Comparison of ENCODE assay signal across 2 cellular contexts in the genomic region with DNA sequence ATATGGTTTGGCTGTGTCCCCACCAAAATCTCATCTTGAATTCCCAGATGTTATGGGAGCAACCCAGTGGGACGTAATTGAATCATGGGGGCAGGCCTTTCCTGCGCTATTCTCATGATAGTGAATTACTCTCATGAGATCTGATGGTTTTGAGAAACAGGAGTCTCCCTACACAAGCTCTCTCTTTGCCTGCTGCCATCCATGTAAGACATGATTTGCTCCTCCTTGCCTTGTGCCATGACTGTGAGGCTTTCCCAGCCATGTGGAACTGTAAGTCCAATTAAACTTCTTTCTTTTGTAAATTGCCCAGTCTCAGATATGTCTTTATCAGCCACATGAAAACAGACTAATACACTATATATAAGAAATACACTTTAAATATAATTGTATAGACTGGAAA.
TF ChIP-seq lines count a peak whose summit lies in the region.

No MANE protein-coding gene starts in this region.

TF ChIP-seq in K562, 482 proteins besides CTCF, POLR2A, EP300 and RAD21:
- TF ChIP-seq ZNF431 (CRISPR knock-in tag; IDR thresholded peaks at IDR 0.05): peak; percentile 89

TF ChIP-seq in HepG2, 621 proteins besides CTCF, POLR2A, EP300 and RAD21:
- peak; percentile 84; the same call in 1 of the 2 replicates for TF ChIP-seq ZNF431 (CRISPR knock-in tag; IDR thresholded peaks at IDR 0.05; ENCODE audit: borderline replicate concordance, low read depth)
